Comparison of ENCODE assay signal across 26 cellular contexts in the genomic region with DNA sequence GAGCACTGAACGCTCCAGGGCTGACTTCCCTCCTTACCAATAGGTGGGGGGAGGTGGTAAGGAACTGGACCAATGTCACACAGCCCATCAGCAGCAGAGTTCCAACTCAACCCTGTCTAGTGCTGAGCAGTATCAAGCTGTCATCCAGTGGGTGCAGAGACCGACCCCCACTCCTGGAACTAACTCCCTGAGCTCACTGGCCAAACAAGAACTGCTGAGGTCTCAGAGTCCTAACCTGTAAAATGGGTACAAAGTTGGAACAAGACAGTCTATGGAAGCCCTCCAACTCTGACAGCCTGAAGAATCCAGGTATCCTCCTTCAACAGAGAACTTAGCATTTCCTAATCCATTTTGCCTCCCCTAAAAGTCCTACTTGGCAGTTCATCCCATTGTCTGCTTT.
"Had no signal": no experiment of that assay in that cellular context is flagged by ENCODE, and none has a peak within 500 bp of the region (broad histone marks: within the 10 kb centered on the region; RNA-seq: fewer than 3 reads in every experiment).

No MANE protein-coding gene starts in this region.

- H3K27ac ChIP-seq: RWPE1 had no signal

- H3K36me3 ChIP-seq: MG63 had no signal

- FAIRE-seq: astrocyte, TTC549 had no signal

- H3K4me3 ChIP-seq: MG63 had no signal

- H3K27me3 ChIP-seq: MG63 had no signal

- H3K9me3 ChIP-seq: MG63 had no signal

- ATAC-seq: activated naive CD4-positive, alpha-beta T cell treated with anti-CD3 and anti-CD28 coated beads, Interleukin-2, amount 50 U/mL, for 72 hours; activated naive CD8-positive, alpha-beta T cell treated with anti-CD3 and anti-CD28 coated beads, Interleukin-2, amount 50 U/mL, for 24 hours; activated T-cell treated with anti-CD3 and anti-CD28 coated beads, Interleukin-2, amount 50 U/mL, for 4 hours; Panc1 had no signal

- DNase-seq: activated B cell treated with CpG ODN at 0.5 μM for 24 hours; activated CD4-positive, alpha-beta memory T cell treated with anti-CD3 and anti-CD28 coated beads for 36 hours; activated CD4-positive, alpha-beta T cell treated with anti-CD3 and anti-CD28 coated beads, Interleukin-2, amount 10 ng/mL, durations not matched to agents 7 days and 5 days; activated CD8-positive, alpha-beta memory T cell treated with anti-CD3 and anti-CD28 coated beads for 24 hours; activated effector memory CD4-positive, alpha-beta T cell treated with anti-CD3 and anti-CD28 coated beads, Interleukin-2, amount 50 U/mL, for 16 hours; activated naive CD4-positive, alpha-beta T cell treated with Interleukin-2 at 50 U/mL for 16 hours; activated naive CD8-positive, alpha-beta T cell treated with anti-CD3 and anti-CD28 coated beads, Interleukin-2, amount 50 U/mL, for 24 hours; activated T-cell treated with anti-CD3 and anti-CD28 coated beads, Interleukin-2, amount 50 U/mL, for 4 hours; amniotic stem cell; MG63; NCI-H1105 treated with DMSO at 0.1 percent for 48 hours; NCI-H1436 treated with DMSO at 0.1 percent for 48 hours; NCI-H187; NCI-H2081; NCI-H510A treated with DMSO at 0.1 percent for 48 hours; NCI-H69; NK-92 treated with Interleukin-12 subunit alpha and Interleukin-12 subunit beta, amount 100 ng/mL, for 24 hours; OCI-M1; SHP77 treated with DMSO at 0.1 percent for 48 hours; T-helper 2 cell; T1000 had no signal
